ENCODE assay signal across 2 cellular contexts in genomic region chr15:89038146-89038545, GRCh38.
TF ChIP-seq lines count a peak whose summit lies in the region.

No MANE protein-coding gene starts in this region.

TF ChIP-seq in IMR-90, 13 proteins besides CTCF, POLR2A, EP300 and RAD21:
- TF ChIP-seq MAZ (IDR thresholded peaks at IDR 0.05; ENCODE audit: borderline replicate concordance, low read depth, low read length), result no peak
- TF ChIP-seq RCOR1 (IDR thresholded peaks at IDR 0.05; ENCODE audit: insufficient replicate concordance, low read length), result no peak
- TF ChIP-seq MAFK (IDR thresholded peaks at IDR 0.05; ENCODE audit: low read depth, low read length), result no peak
- TF ChIP-seq CEBPB (IDR thresholded peaks at IDR 0.05; ENCODE audit: low read depth, low read length), result no peak
- no peak for TF ChIP-seq RFX5 (IDR thresholded peaks at IDR 0.05; ENCODE audit: low read depth, low read length)
- no peak for TF ChIP-seq FOS (IDR thresholded peaks at IDR 0.05; ENCODE audit: low read depth, low read length)
- TF ChIP-seq ELK1 (IDR thresholded peaks at IDR 0.05; ENCODE audit: borderline replicate concordance, low read depth, low read length), result no peak
- TF ChIP-seq USF2 (IDR thresholded peaks at IDR 0.05; ENCODE audit: low read depth, low read length), result no peak
- TF ChIP-seq NFE2L2 (IDR thresholded peaks at IDR 0.05; ENCODE audit: low read depth, low read length), result no peak
- TF ChIP-seq MXI1 (IDR thresholded peaks at IDR 0.05; ENCODE audit: borderline replicate concordance, low read depth, low read length), result no peak
- no peak for TF ChIP-seq BHLHE40 (IDR thresholded peaks at IDR 0.05; ENCODE audit: low read depth, low read length)
- TF ChIP-seq SMC3 (IDR thresholded peaks at IDR 0.05; ENCODE audit: low read depth, low read length), result no peak
- no peak for TF ChIP-seq CHD1 (IDR thresholded peaks at IDR 0.05; ENCODE audit: low read depth, low read length)

TF ChIP-seq in K562, 482 proteins besides CTCF, POLR2A, EP300 and RAD21:
- no peak for TF ChIP-seq ZSCAN32 (CRISPR knock-in tag; IDR thresholded peaks at IDR 0.05)
- TF ChIP-seq E4F1 (CRISPR knock-in tag; IDR thresholded peaks at IDR 0.05; ENCODE audit: borderline replicate concordance), result no peak
- no peak for TF ChIP-seq CTCFL (IDR thresholded peaks at IDR 0.05; ENCODE audit: borderline replicate concordance, insufficient read depth, low read depth, low read length, poor library complexity, severe bottlenecking)
- TF ChIP-seq HMBOX1 (IDR thresholded peaks at IDR 0.05), result no peak
- TF ChIP-seq PURB (CRISPR knock-in tag; IDR thresholded peaks at IDR 0.05; ENCODE audit: low read depth), result no peak
TF ChIP-seq in K562: peak in this region for 0.
